Comparison of ENCODE assay signal across 27 cellular contexts in genomic region chr4:145316961-145317360, GRCh38.
"Had no signal": no experiment of that assay in that cellular context is flagged by ENCODE, and none has a peak within 500 bp of the region (broad histone marks: within the 10 kb centered on the region; RNA-seq: fewer than 3 reads in every experiment).

No MANE protein-coding gene starts in this region.

- H3K9me3 ChIP-seq: esophagus muscularis mucosa, gastrocnemius medialis, mucosa of descending colon had no signal

- H3K4me1 Mint-ChIP-seq: immature natural killer cell, naive B cell had no signal

- H3K4me1 ChIP-seq: esophagus muscularis mucosa, gastrocnemius medialis, heart right ventricle, left ventricle myocardium inferior, lower lobe of right lung had no signal

- H3K27ac ChIP-seq: coronary artery, dorsolateral prefrontal cortex, esophagus muscularis mucosa, gastrocnemius medialis, heart right ventricle, left ventricle myocardium inferior, lower lobe of right lung had no signal

- ATAC-seq: gastrocnemius medialis, heart right ventricle, left colon, left lobe of liver, lower lobe of right lung, mucosa of descending colon had no signal

- H3K36me3 ChIP-seq: esophagus muscularis mucosa, gastrocnemius medialis, heart right ventricle, left ventricle myocardium inferior, lower lobe of right lung had no signal

- H3K27me3 ChIP-seq: esophagus muscularis mucosa, gastrocnemius medialis, heart right ventricle had no signal

- FAIRE-seq: colon, endothelial cell of umbilical vein, kidney had no signal

- H3K27ac Mint-ChIP-seq: immature natural killer cell, mesothelial cell of epicardium, naive B cell had no signal

- DNase-seq: dermis blood vessel endothelial cell; dorsolateral prefrontal cortex; effector CD4-positive, alpha-beta T cell; effector memory CD4-positive, alpha-beta T cell; foreskin fibroblast; foreskin melanocyte; gastrocnemius medialis; glutamatergic neuron; head of caudate nucleus; heart right ventricle; hippocampal formation; immature natural killer cell; islet precursor cell; kidney; kidney glomerular epithelial cell; left colon; left ventricle myocardium inferior; lower lobe of right lung; mesenchymal stem cell; mucosa of descending colon; naive B cell had no signal

- H3K4me3 Mint-ChIP-seq: immature natural killer cell, mesothelial cell of epicardium, naive B cell had no signal

- H3K4me3 ChIP-seq: coronary artery, dorsolateral prefrontal cortex, esophagus muscularis mucosa, gastrocnemius medialis, heart right ventricle, left ventricle myocardium inferior, lower lobe of right lung, mucosa of descending colon had no signal

- H3K36me3 Mint-ChIP-seq: immature natural killer cell, mesothelial cell of epicardium had no signal
